8 cellular contexts compared by ENCODE assay signal in the genomic region with DNA sequence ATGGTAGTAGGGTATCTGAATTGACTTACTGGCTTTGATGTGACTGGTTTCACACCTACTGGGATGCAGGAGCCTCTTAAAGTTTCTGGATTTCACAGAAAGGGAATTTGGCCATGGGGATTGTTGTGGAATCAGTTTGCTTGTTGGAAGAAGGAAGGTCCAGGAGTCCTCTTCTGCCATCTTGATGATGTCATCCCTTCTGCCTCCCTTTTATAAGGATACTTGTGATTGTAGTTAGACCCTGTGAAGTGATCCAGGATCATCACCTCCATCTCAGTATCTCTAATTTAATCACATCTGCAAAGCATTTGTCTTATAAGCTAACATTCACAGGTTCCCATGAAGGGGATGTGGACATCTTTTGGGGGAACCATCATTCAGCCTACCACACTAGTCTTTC.
"Had no signal": no experiment of that assay in that cellular context is flagged by ENCODE, and none has a peak within 500 bp of the region (broad histone marks: within the 10 kb centered on the region; RNA-seq: fewer than 3 reads in every experiment).

No MANE protein-coding gene starts in this region.

- FAIRE-seq: G401.6, GM12878, GM12891, GM12892, GM18507, GM19239 had no signal

- DNase-seq: GDM1, GF-D8 had no signal

- H3K4me3 ChIP-seq: GM12878 had no signal

- ATAC-seq: GM12878 had no signal
